Comparison of ENCODE assay signal across 15 cellular contexts in the genomic region with DNA sequence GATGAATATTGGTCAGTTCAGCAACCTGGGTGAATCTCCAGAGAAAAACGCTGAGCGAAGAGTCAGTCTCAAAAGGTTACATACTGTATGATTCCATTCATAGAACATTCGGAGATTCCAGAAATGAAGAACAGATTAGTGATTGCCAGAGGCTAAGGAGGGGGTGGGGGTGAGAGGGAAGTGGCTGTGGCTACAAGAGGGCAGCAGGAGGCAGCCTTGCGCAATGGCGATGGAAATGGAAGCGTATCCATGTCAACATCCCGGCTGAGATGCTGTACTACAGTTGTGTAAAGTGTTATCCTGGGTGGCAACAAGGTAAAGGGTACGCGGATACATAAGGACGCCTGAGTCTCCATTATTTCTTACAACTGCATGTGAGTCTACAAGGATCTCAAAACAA. TPM values are rescaled to one million over a fixed set of nuclear protein-coding genes. Genes with fewer than 3 reads are reported as not detected.
A peak's percentile ranks its signal among the peaks of the same experiment; 100 is the strongest.
DNase-seq lines count a peak whose midpoint lies in the region; ATAC-seq and TF ChIP-seq lines count a peak whose summit lies in the region.
"Had no signal": no experiment of that assay in that cellular context is flagged by ENCODE, and none has a peak within 500 bp of the region (broad histone marks: within the 10 kb centered on the region; RNA-seq: fewer than 3 reads in every experiment).

No MANE protein-coding gene starts in this region.

- CTCF ChIA-PET in activated CD8-positive, alpha-beta memory T cell treated with anti-CD3 and anti-CD28 coated beads, Interleukin-2, amount 10 ng/mL, durations not matched to agents 7 days and 5 days (lab: Charles Lee) = no interaction called here

- H3K27me3 Mint-ChIP-seq in activated CD8-positive, alpha-beta memory T cell treated with anti-CD3 and anti-CD28 coated beads, Interleukin-2, amount 10 ng/mL, durations not matched to agents 7 days and 5 days = no peaks in the 10 kb centered on the region
- no peaks in the 10 kb centered on the region for H3K27me3 Mint-ChIP-seq in neural progenitor cell (ENCODE audit: insufficient read depth, low read depth)
- peaks cover 6% of the 10 kb centered on the region for H3K27me3 Mint-ChIP-seq in nephron progenitor cell (ENCODE audit: low read depth, poor library complexity)

- no peak overlapping the region for H3K4me3 Mint-ChIP-seq in activated CD8-positive, alpha-beta memory T cell treated with anti-CD3 and anti-CD28 coated beads, Interleukin-2, amount 10 ng/mL, durations not matched to agents 7 days and 5 days
- H3K4me3 Mint-ChIP-seq in neural progenitor cell (no peak overlapping the region), nephron progenitor cell (no peak overlapping the region)

- no peak for TF ChIP-seq RAD21 in Ishikawa (IDR thresholded peaks at IDR 0.05; ENCODE audit: low read depth)

- no peak for ATAC-seq in activated CD8-positive, alpha-beta memory T cell treated with anti-CD3 and anti-CD28 coated beads, Interleukin-2, amount 10 ng/mL, durations not matched to agents 7 days and 5 days
- no peak for ATAC-seq in mucosa of descending colon

- no peak for TF ChIP-seq CTCF in cardiac fibroblast (IDR thresholded peaks at IDR 0.05; ENCODE audit: low read depth, low read length)
- peak; percentile 26 for TF ChIP-seq CTCF in neural progenitor cell (IDR thresholded peaks at IDR 0.05)
- TF ChIP-seq CTCF in nephron progenitor cell (IDR thresholded peaks at IDR 0.05) = no peak
- no peak for TF ChIP-seq CTCF in mucosa of descending colon (IDR thresholded peaks at IDR 0.05)

- H4K20me1 ChIP-seq in neural progenitor cell (ENCODE audit: low read depth) = no peaks in the 10 kb centered on the region

- H3F3A ChIP-seq in neural progenitor cell (ENCODE audit: low read depth) = no peaks in the 10 kb centered on the region

- H3K36me3 ChIP-seq in neural progenitor cell (peaks cover 5% of the 10 kb centered on the region), mucosa of descending colon (ENCODE audit: low read depth) (peaks cover 7% of the 10 kb centered on the region)

- H3K27me3 ChIP-seq in neural progenitor cell = no peaks in the 10 kb centered on the region
- H3K27me3 ChIP-seq: gastrocnemius medialis had no signal

- no peak overlapping the region for H2AFZ ChIP-seq in neural progenitor cell (replicated peaks)

- H3K4me1 ChIP-seq in neural progenitor cell (no peaks in the 10 kb centered on the region), mucosa of descending colon (ENCODE audit: low read depth) (no peaks in the 10 kb centered on the region)
- H3K4me1 ChIP-seq: gastrocnemius medialis had no signal

- no peaks in the 10 kb centered on the region for H3K79me2 ChIP-seq in neural progenitor cell (ENCODE audit: low read depth)

- DNase-seq in activated CD8-positive, alpha-beta memory T cell treated with anti-CD3 and anti-CD28 coated beads, Interleukin-2, amount 10 ng/mL, durations not matched to agents 7 days and 5 days = no peak
- no peak for DNase-seq in activated CD8-positive, alpha-beta memory T cell treated with anti-CD3 and anti-CD28 coated beads, Interleukin-2, amount 50 U/mL, for 48 hours
- peak; percentile 11 to 41 for DNase-seq in cardiac fibroblast (ENCODE audit: low read depth in 2 of 2)
- no peak for DNase-seq in neural progenitor cell (ENCODE audit: low spot score)
- DNase-seq in nephron progenitor cell = no peak
- no peak for DNase-seq in NCI-H526 treated with DMSO at 0.1 percent for 48 hours (lab: John Stamatoyannopoulos, UW)
- DNase-seq in mucosa of descending colon = no peak
- DNase-seq: amniotic stem cell; DMS79 treated with DMSO at 0.1 percent for 48 hours; MM.1S; NCI-H446 treated with DMSO at 0.1 percent for 48 hours; stimulated activated CD4-positive, alpha-beta T cell treated with anti-CD3 and anti-CD28 coated beads, Interleukin-1b, Interleukin-23, amount 100 ng/mL, for 48 hours had no signal

- H3K9me3 ChIP-seq in neural progenitor cell (ENCODE audit: low read depth) (no peaks in the 10 kb centered on the region), mucosa of descending colon (no peaks in the 10 kb centered on the region)
- H3K9me3 ChIP-seq: gastrocnemius medialis had no signal

- H3K27ac Mint-ChIP-seq in activated CD8-positive, alpha-beta memory T cell treated with anti-CD3 and anti-CD28 coated beads, Interleukin-2, amount 10 ng/mL, durations not matched to agents 7 days and 5 days = peak overlapping the region; percentile 98
- H3K27ac Mint-ChIP-seq in neural progenitor cell (no peak overlapping the region), nephron progenitor cell (no peak overlapping the region)

- H3K36me3 Mint-ChIP-seq in activated CD8-positive, alpha-beta memory T cell treated with anti-CD3 and anti-CD28 coated beads, Interleukin-2, amount 10 ng/mL, durations not matched to agents 7 days and 5 days = peaks cover 43% of the 10 kb centered on the region
- peaks cover 7% of the 10 kb centered on the region for H3K36me3 Mint-ChIP-seq in neural progenitor cell
- H3K36me3 Mint-ChIP-seq in nephron progenitor cell (ENCODE audit: low read depth) = peaks cover 50% of the 10 kb centered on the region

- peaks cover 30% of the 10 kb centered on the region for H3K4me1 Mint-ChIP-seq in activated CD8-positive, alpha-beta memory T cell treated with anti-CD3 and anti-CD28 coated beads, Interleukin-2, amount 10 ng/mL, durations not matched to agents 7 days and 5 days
- H3K4me1 Mint-ChIP-seq in neural progenitor cell = no peaks in the 10 kb centered on the region
- H3K4me1 Mint-ChIP-seq in nephron progenitor cell = no peaks in the 10 kb centered on the region

- H3K27ac ChIP-seq in neural progenitor cell = no peak overlapping the region
- H3K27ac ChIP-seq: gastrocnemius medialis, RWPE1 had no signal

- H3K4me3 ChIP-seq in cardiac fibroblast (replicated peaks in 1 of 2; ENCODE audit: low read depth in 2 of 2, low read length in 2 of 2) = no peak overlapping the region
- no peak overlapping the region for H3K4me3 ChIP-seq in neural progenitor cell
- no peak overlapping the region for H3K4me3 ChIP-seq in mucosa of descending colon
- H3K4me3 ChIP-seq: gastrocnemius medialis had no signal

- TF ChIP-seq EP300 in Ishikawa (IDR thresholded peaks at IDR 0.05; ENCODE audit: borderline replicate concordance) = no peak

- H3K9me3 Mint-ChIP-seq in activated CD8-positive, alpha-beta memory T cell treated with anti-CD3 and anti-CD28 coated beads, Interleukin-2, amount 10 ng/mL, durations not matched to agents 7 days and 5 days (ENCODE audit: low read depth) = no peaks in the 10 kb centered on the region
- H3K9me3 Mint-ChIP-seq in neural progenitor cell (no peaks in the 10 kb centered on the region), nephron progenitor cell (no peaks in the 10 kb centered on the region)

- H3K4me2 ChIP-seq in neural progenitor cell = no peak overlapping the region

- intact Hi-C loops in mucosa of descending colon (cut with DNase I, micrococcal nuclease) = no loop called here

- H3K9ac ChIP-seq in neural progenitor cell = no peak overlapping the region

TF ChIP-seq in Ishikawa, 13 proteins besides CTCF, POLR2A, EP300 and RAD21:
- peak; percentile 62 for TF ChIP-seq CEBPB (IDR thresholded peaks at IDR 0.05)
- no peak for TF ChIP-seq EGR1 (IDR thresholded peaks at IDR 0.05)
- TF ChIP-seq, protein P1, sequence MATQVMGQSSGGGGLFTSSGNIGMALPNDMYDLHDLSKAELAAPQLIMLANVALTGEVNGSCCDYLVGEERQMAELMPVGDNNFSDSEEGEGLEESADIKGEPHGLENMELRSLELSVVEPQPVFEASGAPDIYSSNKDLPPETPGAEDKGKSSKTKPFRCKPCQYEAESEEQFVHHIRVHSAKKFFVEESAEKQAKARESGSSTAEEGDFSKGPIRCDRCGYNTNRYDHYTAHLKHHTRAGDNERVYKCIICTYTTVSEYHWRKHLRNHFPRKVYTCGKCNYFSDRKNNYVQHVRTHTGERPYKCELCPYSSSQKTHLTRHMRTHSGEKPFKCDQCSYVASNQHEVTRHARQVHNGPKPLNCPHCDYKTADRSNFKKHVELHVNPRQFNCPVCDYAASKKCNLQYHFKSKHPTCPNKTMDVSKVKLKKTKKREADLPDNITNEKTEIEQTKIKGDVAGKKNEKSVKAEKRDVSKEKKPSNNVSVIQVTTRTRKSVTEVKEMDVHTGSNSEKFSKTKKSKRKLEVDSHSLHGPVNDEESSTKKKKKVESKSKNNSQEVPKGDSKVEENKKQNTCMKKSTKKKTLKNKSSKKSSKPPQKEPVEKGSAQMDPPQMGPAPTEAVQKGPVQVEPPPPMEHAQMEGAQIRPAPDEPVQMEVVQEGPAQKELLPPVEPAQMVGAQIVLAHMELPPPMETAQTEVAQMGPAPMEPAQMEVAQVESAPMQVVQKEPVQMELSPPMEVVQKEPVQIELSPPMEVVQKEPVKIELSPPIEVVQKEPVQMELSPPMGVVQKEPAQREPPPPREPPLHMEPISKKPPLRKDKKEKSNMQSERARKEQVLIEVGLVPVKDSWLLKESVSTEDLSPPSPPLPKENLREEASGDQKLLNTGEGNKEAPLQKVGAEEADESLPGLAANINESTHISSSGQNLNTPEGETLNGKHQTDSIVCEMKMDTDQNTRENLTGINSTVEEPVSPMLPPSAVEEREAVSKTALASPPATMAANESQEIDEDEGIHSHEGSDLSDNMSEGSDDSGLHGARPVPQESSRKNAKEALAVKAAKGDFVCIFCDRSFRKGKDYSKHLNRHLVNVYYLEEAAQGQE (IDR thresholded peaks at IDR 0.05; ENCODE audit: low read depth) = no peak
- no peak for TF ChIP-seq YY1 (IDR thresholded peaks at IDR 0.05; ENCODE audit: low read depth)
- no peak for TF ChIP-seq ZBTB7A (IDR thresholded peaks at IDR 0.05; ENCODE audit: low read depth)
- TF ChIP-seq TEAD4 (IDR thresholded peaks at IDR 0.05) = no peak
- no peak for TF ChIP-seq CREB1 (IDR thresholded peaks at IDR 0.05; ENCODE audit: low read depth)

RNA-seq across cellular contexts. Expression of a gene that starts 18.0 kb away (rescaled TPM):
- 10 to 100 TPM; 47.0 to 49.9 TPM for total RNA-seq in activated CD8-positive, alpha-beta memory T cell treated with anti-CD3 and anti-CD28 coated beads, Interleukin-2, amount 10 ng/mL, durations not matched to agents 7 days and 5 days
- total RNA-seq in neural progenitor cell (ENCODE audit: low replicate concordance) = 22.1 and 49.0 TPM in 2 replicates
- total RNA-seq in mucosa of descending colon = 10 to 100 TPM in 1 of 3 donors, 1 to 10 TPM in 2; 5.2 to 12.9 (median 8.2) TPM

RNA-seq across cellular contexts. Expression of a gene that starts 18.1 kb away (rescaled TPM):
- total RNA-seq in activated CD8-positive, alpha-beta memory T cell treated with anti-CD3 and anti-CD28 coated beads, Interleukin-2, amount 10 ng/mL, durations not matched to agents 7 days and 5 days = 1 to 10 TPM; 4.8 to 8.1 TPM
- 13.6 and 20.2 TPM in 2 replicates for total RNA-seq in neural progenitor cell (ENCODE audit: low replicate concordance)
- total RNA-seq in mucosa of descending colon = 1 to 10 TPM; 3.5 to 8.9 (median 8.4) TPM

RNA-seq across cellular contexts. Expression of a gene that starts 23.9 kb away (rescaled TPM):
- total RNA-seq in activated CD8-positive, alpha-beta memory T cell treated with anti-CD3 and anti-CD28 coated beads, Interleukin-2, amount 10 ng/mL, durations not matched to agents 7 days and 5 days = 10 to 100 TPM; 12.4 to 14.1 TPM
- total RNA-seq in neural progenitor cell (ENCODE audit: low replicate concordance) (61.3 and 89.3 TPM in 2 replicates), mucosa of descending colon (10 to 100 TPM; 14.9 to 20.7 (median 19.6) TPM)

RNA-seq across cellular contexts. Expression of a gene that starts 45.2 kb away (rescaled TPM):
- total RNA-seq in activated CD8-positive, alpha-beta memory T cell treated with anti-CD3 and anti-CD28 coated beads, Interleukin-2, amount 10 ng/mL, durations not matched to agents 7 days and 5 days = not detected
- total RNA-seq in neural progenitor cell (ENCODE audit: low replicate concordance) (not detected in 2 replicates), mucosa of descending colon (not detected)
- total RNA-seq: gastrocnemius medialis had no signal

Comparison
In these comparisons a context has a peak if more than half of its experiments do, and no peak if none do; other contexts are left out.
1. DNase-seq: peak in cardiac fibroblast (2 of 2); none in activated CD8-positive, alpha-beta memory T cell treated with anti-CD3 and anti-CD28 coated beads, Interleukin-2, amount 10 ng/mL, durations not matched to agents 7 days and 5 days (single experiment), activated CD8-positive, alpha-beta memory T cell treated with anti-CD3 and anti-CD28 coated beads, Interleukin-2, amount 50 U/mL, for 48 hours (single experiment), neural progenitor cell (single experiment), nephron progenitor cell (single experiment), NCI-H526 treated with DMSO at 0.1 percent for 48 hours (single experiment) and mucosa of descending colon (0 of 3).